In genomic region chr6:154229796-154230195, GRCh38 we compare ENCODE assay signal across 9 cellular contexts.
DNase-seq lines count a peak whose midpoint lies in the region; ATAC-seq, FAIRE-seq and TF ChIP-seq lines count a peak whose summit lies in the region.
"Had no signal": no experiment of that assay in that cellular context is flagged by ENCODE, and none has a peak within 500 bp of the region (broad histone marks: within the 10 kb centered on the region; RNA-seq: fewer than 3 reads in every experiment).

No MANE protein-coding gene starts in this region.

- H3K9me3 ChIP-seq in tibial artery (no peaks in the 10 kb centered on the region), body of pancreas (no peaks in the 10 kb centered on the region)
- H3K9me3 ChIP-seq: breast epithelium had no signal

- ATAC-seq in HG03097 (IDR thresholded peaks at IDR 0.05; ENCODE audit: low FRiP score, unreplicated experiment) = peak; percentile 62
- ATAC-seq in body of pancreas = no peak

- no peak for TF ChIP-seq CTCF in tibial artery (IDR thresholded peaks at IDR 0.05)
- TF ChIP-seq CTCF in body of pancreas (IDR thresholded peaks at IDR 0.05) = no peak
- no peak for TF ChIP-seq CTCF in foreskin fibroblast (IDR thresholded peaks at IDR 0.05; ENCODE audit: low read depth, low read length)

- DNase-seq in GM19239 (ENCODE audit: insufficient read length, low spot score) = no peak
- peak; percentile 58 to 63 for DNase-seq in activated CD4-positive, alpha-beta T cell treated with anti-CD3 and anti-CD28 coated beads, Interleukin-2, amount 50 U/mL, for 4 hours
- DNase-seq in stimulated activated CD4-positive, alpha-beta T cell treated with anti-CD3 and anti-CD28 coated beads, TNF-alpha, amount 100 ng/mL, for 4 hours (ENCODE audit: low read depth in 3 of 3) = peak in 2 of 3 experiments; percentile 44 to 48
- no peak for DNase-seq in tibial artery
- DNase-seq in body of pancreas = no peak
- DNase-seq in A172 (ENCODE audit: low spot score) = no peak
- DNase-seq in foreskin fibroblast = no peak

- WGBS in body of pancreas, 2 donors = 79 to 83% methylated on average over 6 of the region's 6 CpGs

- FAIRE-seq in GM19239 (lab: Jason Lieb, UNC) = peak; percentile 98

- H3K4me3 ChIP-seq in tibial artery = no peak overlapping the region
- H3K4me3 ChIP-seq in body of pancreas = no peak overlapping the region
- no peak overlapping the region for H3K4me3 ChIP-seq in foreskin fibroblast (ENCODE audit: low read depth in 1 of 2, low read length in 2 of 2)
- H3K4me3 ChIP-seq: breast epithelium had no signal

- no peak for TF ChIP-seq POLR2A in body of pancreas (IDR thresholded peaks at IDR 0.05)

- H3K27me3 ChIP-seq in tibial artery (no peaks in the 10 kb centered on the region), body of pancreas (no peaks in the 10 kb centered on the region)
- H3K27me3 ChIP-seq: breast epithelium had no signal

- intact Hi-C loops in tibial artery (cut with DNase I; ENCODE audit: low total_unique reads) (no loop called here), body of pancreas (cut with DNase I) (no loop called here)

- H3K36me3 ChIP-seq in tibial artery (no peaks in the 10 kb centered on the region), body of pancreas (replicated peaks in 1 of 2; ENCODE audit: insufficient read depth in 1 of 2, low read depth in 2 of 2) (no peaks in the 10 kb centered on the region)
- H3K36me3 ChIP-seq: breast epithelium had no signal

- H3K27ac ChIP-seq in tibial artery = no peak overlapping the region
- H3K27ac ChIP-seq in body of pancreas = no peak overlapping the region
- H3K27ac ChIP-seq: breast epithelium had no signal

- H3K4me1 ChIP-seq in tibial artery (no peaks in the 10 kb centered on the region), body of pancreas (no peaks in the 10 kb centered on the region)
- H3K4me1 ChIP-seq: breast epithelium had no signal

Comparison
In these comparisons a context has a peak if more than half of its experiments do, and no peak if none do; other contexts are left out.
1. DNase-seq: peak in activated CD4-positive, alpha-beta T cell treated with anti-CD3 and anti-CD28 coated beads, Interleukin-2, amount 50 U/mL, for 4 hours (2 of 2) and stimulated activated CD4-positive, alpha-beta T cell treated with anti-CD3 and anti-CD28 coated beads, TNF-alpha, amount 100 ng/mL, for 4 hours (2 of 3); none in GM19239 (single experiment), tibial artery (0 of 2), body of pancreas (0 of 4), A172 (single experiment) and foreskin fibroblast (0 of 2).